In genomic region chr1:223833948-223834347, GRCh38 we compare ENCODE assay signal across 19 cellular contexts. TPM values are rescaled to one million over a fixed set of nuclear protein-coding genes. Genes with fewer than 3 reads are reported as not detected.
DNase-seq lines count a peak whose midpoint lies in the region; ATAC-seq and TF ChIP-seq lines count a peak whose summit lies in the region.
"Had no signal": no experiment of that assay in that cellular context is flagged by ENCODE, and none has a peak within 500 bp of the region (broad histone marks: within the 10 kb centered on the region; RNA-seq: fewer than 3 reads in every experiment).

No MANE protein-coding gene starts in this region.

- H3K27ac Mint-ChIP-seq in activated naive CD4-positive, alpha-beta T cell treated with anti-CD3 and anti-CD28 coated beads, Interleukin-2, amount 50 U/mL, for 72 hours = no peak overlapping the region
- H3K27ac Mint-ChIP-seq: GM23338 had no signal

- H3K27me3 ChIP-seq in right cardiac atrium (ENCODE audit: control insufficient read depth, insufficient read depth) = no peaks in the 10 kb centered on the region
- H3K27me3 ChIP-seq in effector memory CD4-positive, alpha-beta T cell (replicated peaks; ENCODE audit: control insufficient read depth, insufficient read depth, low read length, poor library complexity, severe bottlenecking) = no peaks in the 10 kb centered on the region
- no peaks in the 10 kb centered on the region for H3K27me3 ChIP-seq in psoas muscle (ENCODE audit: insufficient read depth in 3 of 3, low read length in 2 of 3)

- no peaks in the 10 kb centered on the region for H3K36me3 ChIP-seq in effector memory CD4-positive, alpha-beta T cell (ENCODE audit: control insufficient read depth, insufficient read depth, low read length)
- H3K36me3 ChIP-seq in psoas muscle (ENCODE audit: insufficient read depth in 1 of 2, low read depth in 1 of 2) = no peaks in the 10 kb centered on the region

- H3K4me1 ChIP-seq in right cardiac atrium (ENCODE audit: control insufficient read depth, insufficient read depth, low read length) (peaks cover 19% of the 10 kb centered on the region), psoas muscle (peaks cover 74% of the 10 kb centered on the region)
- H3K4me1 ChIP-seq in effector memory CD4-positive, alpha-beta T cell (ENCODE audit: control insufficient read depth, insufficient read depth, low read length, poor library complexity, severe bottlenecking) = peaks cover 40% of the 10 kb centered on the region

- DNase-seq in right cardiac atrium = no peak
- no peak for DNase-seq in cardiac septum (ENCODE audit: low spot score)
- no peak for DNase-seq in effector memory CD4-positive, alpha-beta T cell
- DNase-seq in psoas muscle = no peak
- DNase-seq in activated naive CD4-positive, alpha-beta T cell treated with anti-CD3 and anti-CD28 coated beads, Interleukin-2, amount 50 U/mL, for 72 hours (ENCODE audit: low spot score in 2 of 2) = no peak
- no peak for DNase-seq in mesenteric fat pad (ENCODE audit: low spot score)
- no peak for DNase-seq in cerebellar cortex (ENCODE audit: low spot score)
- no peak for DNase-seq in middle frontal gyrus (ENCODE audit: extremely low spot score, low spot score)
- DNase-seq: C1 segment of cervical spinal cord, COR-L47, DMS53, NCI-H1092, NCI-H1694 treated with DMSO at 0.1 percent for 48 hours, NCI-H774 had no signal

- H3K4me3 ChIP-seq in right cardiac atrium (ENCODE audit: low read length) = no peak overlapping the region
- no peak overlapping the region for H3K4me3 ChIP-seq in effector memory CD4-positive, alpha-beta T cell (ENCODE audit: insufficient read depth, low read depth, low read length, poor library complexity, severe bottlenecking)
- H3K4me3 ChIP-seq in psoas muscle = no peak overlapping the region
- H3K4me3 ChIP-seq: GM23338 had no signal

- H3K36me3 Mint-ChIP-seq in activated naive CD4-positive, alpha-beta T cell treated with anti-CD3 and anti-CD28 coated beads, Interleukin-2, amount 50 U/mL, for 72 hours = no peaks in the 10 kb centered on the region

- no peaks in the 10 kb centered on the region for H3K9me3 ChIP-seq in right cardiac atrium (ENCODE audit: control insufficient read depth, low read length)
- no peaks in the 10 kb centered on the region for H3K9me3 ChIP-seq in effector memory CD4-positive, alpha-beta T cell (ENCODE audit: control insufficient read depth, low read length)
- H3K9me3 ChIP-seq in psoas muscle = no peaks in the 10 kb centered on the region

- no peak for ATAC-seq in right cardiac atrium
- ATAC-seq in psoas muscle = no peak
- no peak for ATAC-seq in activated naive CD4-positive, alpha-beta T cell treated with anti-CD3 and anti-CD28 coated beads, Interleukin-2, amount 50 U/mL, for 72 hours
- ATAC-seq: GM23338, Panc1, Right ventricle myocardium inferior had no signal

- intact Hi-C loops in right cardiac atrium (cut with DNase I) (no loop called here), cardiac septum (cut with DNase I) (no loop called here), psoas muscle (cut with DNase I) (no loop called here)

- no peaks in the 10 kb centered on the region for H3K9me3 Mint-ChIP-seq in activated naive CD4-positive, alpha-beta T cell treated with anti-CD3 and anti-CD28 coated beads, Interleukin-2, amount 50 U/mL, for 72 hours
- H3K9me3 Mint-ChIP-seq: GM23338 had no signal

- no peak for TF ChIP-seq CTCF in psoas muscle (IDR thresholded peaks at IDR 0.05)

- H3K27ac ChIP-seq in right cardiac atrium (ENCODE audit: low read length) (peak overlapping the region; percentile 13), psoas muscle (peak overlapping the region; percentile 77)
- peak overlapping the region; percentile 76 for H3K27ac ChIP-seq in effector memory CD4-positive, alpha-beta T cell (ENCODE audit: insufficient read depth, low read length, poor library complexity, severe bottlenecking)
- H3K27ac ChIP-seq: 22Rv1, KMS-11 had no signal

- WGBS in right cardiac atrium = 83% methylated on average over 2 of the region's 2 CpGs
- 55 to 94% (median 75%) methylated on average over 2 of the region's 2 CpGs for WGBS in psoas muscle, 3 donors

RNA-seq across cellular contexts. Expression of gene TP53BP2, which starts 11.8 kb away (rescaled TPM):
- total RNA-seq in right cardiac atrium (10 to 100 TPM; 25.9 to 29.7 (median 29.6) TPM), cardiac septum (24.9 TPM), psoas muscle (10 to 100 TPM; 17.1 to 34.0 (median 25.8) TPM), mesenteric fat pad (26.9 TPM)
- polyA plus RNA-seq in right cardiac atrium (9.8 TPM), psoas muscle (10 to 100 TPM; 10.6 to 15.1 (median 13.9) TPM)
- total RNA-seq in activated naive CD4-positive, alpha-beta T cell treated with anti-CD3 and anti-CD28 coated beads, Interleukin-2, amount 50 U/mL, for 72 hours = 10 to 100 TPM; 21.9 to 57.1 TPM

Comparison
In these comparisons a context has a peak if more than half of its experiments do, and no peak if none do; other contexts are left out.
1. H3K27ac ChIP-seq: peak in every context shown above with its lines; median percentile 77 in psoas muscle; 76 in effector memory CD4-positive, alpha-beta T cell; 13 in right cardiac atrium.